In the genomic region with DNA sequence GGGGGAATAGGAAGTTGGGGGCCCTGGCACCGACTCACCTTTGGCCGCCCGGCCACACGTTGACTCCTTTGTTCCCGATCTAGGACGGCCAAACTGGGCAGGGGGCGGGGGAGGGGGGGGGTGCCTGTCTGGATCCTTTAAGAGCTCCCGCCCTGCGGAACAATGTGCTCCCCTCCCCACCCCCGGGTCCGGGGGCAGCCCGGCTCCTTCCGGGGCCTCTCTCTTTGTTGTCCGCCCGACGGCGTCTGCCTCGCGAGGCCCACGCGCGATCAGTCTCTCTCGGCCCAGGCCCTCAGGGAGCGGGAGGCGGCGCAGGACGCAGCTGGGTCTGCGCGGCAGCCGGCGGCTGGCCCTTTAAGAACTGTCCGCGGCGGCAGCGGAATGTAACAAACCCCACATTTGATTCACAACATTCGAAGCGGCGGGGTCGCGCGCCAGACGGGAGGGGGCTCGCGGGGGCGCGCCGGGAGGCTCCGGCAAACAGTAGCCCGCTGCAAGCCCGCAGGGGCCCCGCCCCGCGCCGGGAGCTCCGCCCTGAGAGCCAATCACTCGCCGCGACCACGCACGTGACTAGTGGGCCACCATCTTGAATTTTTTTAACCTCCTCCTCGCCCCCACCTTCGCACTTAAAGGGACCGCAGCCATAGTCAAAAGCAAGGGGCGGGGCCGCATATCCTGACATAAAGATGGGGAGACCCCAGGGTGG, we compare ENCODE assay signal across 8 cellular contexts. TPM values are rescaled to one million over a fixed set of nuclear protein-coding genes. Genes with fewer than 3 reads are reported as not detected.
DNase-seq lines count a peak whose midpoint lies in the region; ATAC-seq and TF ChIP-seq lines count a peak whose summit lies in the region.

TSS of gene RNF44 (minus strand) at position 501 of the 706 bp plus-strand sequence. CDS start 4,930 bp downstream, outside the sequence.

- H3K4me3 Mint-ChIP-seq in activated CD4-positive, alpha-beta T cell treated with anti-CD3 and anti-CD28 coated beads, Interleukin-2, amount 10 ng/mL, durations not matched to agents 7 days and 5 days = peak within 1 kb of the TSS; percentile 94

- no peak for TF ChIP-seq CTCF in coronary artery (IDR thresholded peaks at IDR 0.05)

- peaks cover 66% of the 10 kb centered on the region for H3K4me1 Mint-ChIP-seq in activated CD4-positive, alpha-beta T cell treated with anti-CD3 and anti-CD28 coated beads, Interleukin-2, amount 10 ng/mL, durations not matched to agents 7 days and 5 days

- peak within 1 kb of the TSS; percentile 100 for H3K27ac Mint-ChIP-seq in activated CD4-positive, alpha-beta T cell treated with anti-CD3 and anti-CD28 coated beads, Interleukin-2, amount 10 ng/mL, durations not matched to agents 7 days and 5 days

- peak within 1 kb of the TSS; percentile 99 for H3K4me3 ChIP-seq in coronary artery

- H3K27me3 Mint-ChIP-seq in activated CD4-positive, alpha-beta T cell treated with anti-CD3 and anti-CD28 coated beads, Interleukin-2, amount 10 ng/mL, durations not matched to agents 7 days and 5 days = no peaks in the 10 kb centered on the region

- DNase-seq in C1 segment of cervical spinal cord (lab: John Stamatoyannopoulos, UW) = peak; percentile 84 to 98 (median 97)
- DNase-seq in NCI-H69 (lab: John Stamatoyannopoulos, UW) = peak; percentile 99
- DNase-seq in activated CD4-positive, alpha-beta T cell treated with anti-CD3 and anti-CD28 coated beads, Interleukin-2, amount 10 ng/mL, durations not matched to agents 7 days and 5 days = peak; percentile 98
- DNase-seq in coronary artery (ENCODE audit: low spot score) = peak; percentile 99
- peak; percentile 99 for DNase-seq in left kidney (ENCODE audit: low read depth, low spot score)
- DNase-seq in stimulated activated CD4-positive, alpha-beta T cell treated with anti-CD3 and anti-CD28 coated beads, Interleukin-1b, Interleukin-23, amount 100 ng/mL, for 48 hours = peak; percentile 98

- POLR2A ChIA-PET in activated CD4-positive, alpha-beta T cell treated with anti-CD3 and anti-CD28 coated beads, Interleukin-2, amount 10 ng/mL, durations not matched to agents 7 days and 5 days (lab: Charles Lee) = interaction anchor here (0.8 to 1.3 kb wide), 2 partner anchors 90 to 1020 kb away, joined by 4 read pairs; no protein-coding TSS in a partner anchor

- H3K36me3 Mint-ChIP-seq in activated CD4-positive, alpha-beta T cell treated with anti-CD3 and anti-CD28 coated beads, Interleukin-2, amount 10 ng/mL, durations not matched to agents 7 days and 5 days (ENCODE audit: low read depth) = peaks cover 29% of the 10 kb centered on the region

- CTCF ChIA-PET in activated CD4-positive, alpha-beta T cell treated with anti-CD3 and anti-CD28 coated beads, Interleukin-2, amount 10 ng/mL, durations not matched to agents 7 days and 5 days (lab: Charles Lee) = interaction anchor here (0.6 to 4.8 kb wide), 10 partner anchors 10 to 100 kb away, joined by 3 to 31 read pairs (median 4); partner anchors contain the start of gene FAF2

- peak within 1 kb of the TSS; percentile 90 to 100 for H3K27ac ChIP-seq in coronary artery

- H3K9me3 Mint-ChIP-seq in activated CD4-positive, alpha-beta T cell treated with anti-CD3 and anti-CD28 coated beads, Interleukin-2, amount 10 ng/mL, durations not matched to agents 7 days and 5 days = no peaks in the 10 kb centered on the region

- ATAC-seq in GM19351 (IDR thresholded peaks at IDR 0.05; ENCODE audit: unreplicated experiment) = peak; percentile 47
- peak; percentile 46 for ATAC-seq in HG03521 (IDR thresholded peaks at IDR 0.05; ENCODE audit: unreplicated experiment)

RNA-seq across cellular contexts. Expression of gene RNF44, which starts in this region (rescaled TPM):
- 100 to 1,000 TPM; 137 TPM for total RNA-seq in activated CD4-positive, alpha-beta T cell treated with anti-CD3 and anti-CD28 coated beads, Interleukin-2, amount 10 ng/mL, durations not matched to agents 7 days and 5 days

Comparison
In these comparisons a context has a peak if more than half of its experiments do, and no peak if none do; other contexts are left out.
1. Peak in every context shown above with its lines: DNase-seq, ATAC-seq, H3K4me3 ChIP-seq and H3K27ac ChIP-seq.